In genomic region chr6:156440688-156441087, GRCh38 we compare ENCODE assay signal across 1 cellular context.
TF ChIP-seq lines count a peak whose summit lies in the region.

No MANE protein-coding gene starts in this region.

TF ChIP-seq in HEK293, 187 proteins besides CTCF, POLR2A, EP300 and RAD21 (continued from another document):
- TF ChIP-seq ZNF692 (tag by site-specific recombination; IDR thresholded peaks at IDR 0.05) (no peak), ZIC2 (tag by site-specific recombination; IDR thresholded peaks at IDR 0.05) (no peak), ZNF16 (tag by site-specific recombination; IDR thresholded peaks at IDR 0.05; ENCODE audit: low read depth) (no peak), ZNF621 (tag by site-specific recombination; IDR thresholded peaks at IDR 0.05) (no peak)
